1 cellular context compared by ENCODE assay signal in the genomic region with DNA sequence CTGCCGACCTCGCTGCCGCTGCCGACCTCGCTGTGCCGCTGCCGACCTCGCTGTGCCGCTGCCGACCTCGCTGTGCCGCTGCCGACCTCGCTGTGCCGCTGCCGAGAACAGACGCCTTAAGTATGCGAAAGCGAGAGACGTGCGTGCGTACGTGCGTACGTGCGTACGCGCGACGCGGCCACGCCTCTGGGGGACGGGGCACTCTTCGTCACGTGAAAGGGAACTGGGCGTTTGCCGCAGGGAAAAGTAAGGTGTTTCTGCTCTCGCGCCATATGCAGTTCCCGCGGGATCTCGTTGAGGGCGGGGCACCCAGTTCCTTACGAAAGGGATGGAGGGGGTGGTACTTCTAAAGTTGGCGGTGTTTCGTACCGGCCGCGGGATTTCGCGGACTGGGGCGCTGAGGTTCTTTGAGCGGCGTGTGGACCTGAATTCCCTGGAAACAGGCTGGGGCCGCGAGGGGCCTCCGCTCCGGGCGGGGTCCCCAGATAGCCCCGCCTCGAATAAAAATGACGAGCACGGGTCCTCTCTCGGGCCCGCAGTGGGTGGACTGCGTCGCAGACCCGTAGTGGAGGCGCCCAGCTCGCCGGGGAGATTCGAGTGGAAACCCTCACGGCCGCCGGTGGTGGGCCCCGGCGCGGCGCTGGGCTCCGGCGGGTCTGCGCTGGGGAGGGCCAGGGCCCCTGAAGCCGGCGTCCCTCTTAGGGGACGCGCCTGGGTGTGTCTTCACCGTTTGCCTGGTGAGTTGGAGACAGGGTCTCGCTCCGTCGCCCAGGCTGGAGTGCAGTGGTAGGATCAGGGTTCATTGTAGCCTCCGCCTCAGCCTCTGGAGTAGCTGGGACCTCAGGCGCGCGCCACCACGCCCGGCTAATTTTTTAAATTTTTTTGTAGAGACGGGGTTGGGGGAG.
TF ChIP-seq lines count a peak whose summit lies in the region.

A gene (minus strand): TSS at position 94 of the 905 bp plus-strand sequence. CDS start 167 bp downstream, outside the sequence.

TF ChIP-seq in HepG2, 621 proteins besides CTCF, POLR2A, EP300 and RAD21 (continued from another document and continues in another):
- peak; percentile 89; the same call in 1 of the 2 replicates for TF ChIP-seq MTF2 (CRISPR knock-in tag; IDR thresholded peaks at IDR 0.05; ENCODE audit: borderline replicate concordance)
- no peak for TF ChIP-seq CC2D1A (CRISPR knock-in tag; IDR thresholded peaks at IDR 0.05)
- TF ChIP-seq ZNF569 (CRISPR knock-in tag; IDR thresholded peaks at IDR 0.05; ENCODE audit: borderline replicate concordance): no peak; the same call in 1 of the 2 replicates
- peak; percentile 16 for TF ChIP-seq CBX1 (IDR thresholded peaks at IDR 0.05; ENCODE audit: low read depth)
- TF ChIP-seq, protein P1, sequence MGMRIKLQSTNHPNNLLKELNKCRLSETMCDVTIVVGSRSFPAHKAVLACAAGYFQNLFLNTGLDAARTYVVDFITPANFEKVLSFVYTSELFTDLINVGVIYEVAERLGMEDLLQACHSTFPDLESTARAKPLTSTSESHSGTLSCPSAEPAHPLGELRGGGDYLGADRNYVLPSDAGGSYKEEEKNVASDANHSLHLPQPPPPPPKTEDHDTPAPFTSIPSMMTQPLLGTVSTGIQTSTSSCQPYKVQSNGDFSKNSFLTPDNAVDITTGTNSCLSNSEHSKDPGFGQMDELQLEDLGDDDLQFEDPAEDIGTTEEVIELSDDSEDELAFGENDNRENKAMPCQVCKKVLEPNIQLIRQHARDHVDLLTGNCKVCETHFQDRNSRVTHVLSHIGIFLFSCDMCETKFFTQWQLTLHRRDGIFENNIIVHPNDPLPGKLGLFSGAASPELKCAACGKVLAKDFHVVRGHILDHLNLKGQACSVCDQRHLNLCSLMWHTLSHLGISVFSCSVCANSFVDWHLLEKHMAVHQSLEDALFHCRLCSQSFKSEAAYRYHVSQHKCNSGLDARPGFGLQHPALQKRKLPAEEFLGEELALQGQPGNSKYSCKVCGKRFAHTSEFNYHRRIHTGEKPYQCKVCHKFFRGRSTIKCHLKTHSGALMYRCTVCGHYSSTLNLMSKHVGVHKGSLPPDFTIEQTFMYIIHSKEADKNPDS (CRISPR knock-in tag; IDR thresholded peaks at IDR 0.05): peak; percentile 90
- peak; percentile 85; the same call in 1 of the 2 replicates for TF ChIP-seq ZNF747 (CRISPR knock-in tag; IDR thresholded peaks at IDR 0.05; ENCODE audit: borderline replicate concordance)
- TF ChIP-seq SNRNP70 (IDR thresholded peaks at IDR 0.05; ENCODE audit: low read depth, low read length): no peak
- no peak for TF ChIP-seq SP140L (CRISPR knock-in tag; IDR thresholded peaks at IDR 0.05; ENCODE audit: borderline replicate concordance)
- TF ChIP-seq ZNF274 (CRISPR knock-in tag; IDR thresholded peaks at IDR 0.05): peak; percentile 89
- no peak for TF ChIP-seq ZNF75D (CRISPR knock-in tag; IDR thresholded peaks at IDR 0.05; ENCODE audit: borderline replicate concordance)
- TF ChIP-seq ELF4 (CRISPR knock-in tag; IDR thresholded peaks at IDR 0.05; ENCODE audit: borderline replicate concordance): 0 out of 2 replicates have a peak, but pooled peaks have one; percentile 55
- TF ChIP-seq, protein P2, sequence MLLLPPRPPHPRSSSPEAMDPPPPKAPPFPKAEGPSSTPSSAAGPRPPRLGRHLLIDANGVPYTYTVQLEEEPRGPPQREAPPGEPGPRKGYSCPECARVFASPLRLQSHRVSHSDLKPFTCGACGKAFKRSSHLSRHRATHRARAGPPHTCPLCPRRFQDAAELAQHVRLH (CRISPR knock-in tag; IDR thresholded peaks at IDR 0.05; ENCODE audit: borderline replicate concordance, low read depth): peak; percentile 90
- peak; percentile 51; the same call in 1 of the 2 replicates for TF ChIP-seq RAD51 (IDR thresholded peaks at IDR 0.05; ENCODE audit: borderline replicate concordance)
- peak; percentile 71; the same call in 1 of the 2 replicates for TF ChIP-seq CBFB (CRISPR knock-in tag; IDR thresholded peaks at IDR 0.05)
- TF ChIP-seq, protein P3, sequence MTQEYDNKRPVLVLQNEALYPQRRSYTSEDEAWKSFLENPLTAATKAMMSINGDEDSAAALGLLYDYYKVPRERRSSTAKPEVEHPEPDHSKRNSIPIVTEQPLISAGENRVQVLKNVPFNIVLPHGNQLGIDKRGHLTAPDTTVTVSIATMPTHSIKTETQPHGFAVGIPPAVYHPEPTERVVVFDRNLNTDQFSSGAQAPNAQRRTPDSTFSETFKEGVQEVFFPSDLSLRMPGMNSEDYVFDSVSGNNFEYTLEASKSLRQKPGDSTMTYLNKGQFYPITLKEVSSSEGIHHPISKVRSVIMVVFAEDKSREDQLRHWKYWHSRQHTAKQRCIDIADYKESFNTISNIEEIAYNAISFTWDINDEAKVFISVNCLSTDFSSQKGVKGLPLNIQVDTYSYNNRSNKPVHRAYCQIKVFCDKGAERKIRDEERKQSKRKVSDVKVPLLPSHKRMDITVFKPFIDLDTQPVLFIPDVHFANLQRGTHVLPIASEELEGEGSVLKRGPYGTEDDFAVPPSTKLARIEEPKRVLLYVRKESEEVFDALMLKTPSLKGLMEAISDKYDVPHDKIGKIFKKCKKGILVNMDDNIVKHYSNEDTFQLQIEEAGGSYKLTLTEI (CRISPR knock-in tag; conservative IDR thresholded peaks at IDR 0.05): no peak
- peak; percentile 98 for TF ChIP-seq ERF (CRISPR knock-in tag; IDR thresholded peaks at IDR 0.05)
- TF ChIP-seq MAFF (IDR thresholded peaks at IDR 0.05; ENCODE audit: low read depth, low read length): no peak; the same call in 1 of the 2 replicates
- TF ChIP-seq, protein P4, sequence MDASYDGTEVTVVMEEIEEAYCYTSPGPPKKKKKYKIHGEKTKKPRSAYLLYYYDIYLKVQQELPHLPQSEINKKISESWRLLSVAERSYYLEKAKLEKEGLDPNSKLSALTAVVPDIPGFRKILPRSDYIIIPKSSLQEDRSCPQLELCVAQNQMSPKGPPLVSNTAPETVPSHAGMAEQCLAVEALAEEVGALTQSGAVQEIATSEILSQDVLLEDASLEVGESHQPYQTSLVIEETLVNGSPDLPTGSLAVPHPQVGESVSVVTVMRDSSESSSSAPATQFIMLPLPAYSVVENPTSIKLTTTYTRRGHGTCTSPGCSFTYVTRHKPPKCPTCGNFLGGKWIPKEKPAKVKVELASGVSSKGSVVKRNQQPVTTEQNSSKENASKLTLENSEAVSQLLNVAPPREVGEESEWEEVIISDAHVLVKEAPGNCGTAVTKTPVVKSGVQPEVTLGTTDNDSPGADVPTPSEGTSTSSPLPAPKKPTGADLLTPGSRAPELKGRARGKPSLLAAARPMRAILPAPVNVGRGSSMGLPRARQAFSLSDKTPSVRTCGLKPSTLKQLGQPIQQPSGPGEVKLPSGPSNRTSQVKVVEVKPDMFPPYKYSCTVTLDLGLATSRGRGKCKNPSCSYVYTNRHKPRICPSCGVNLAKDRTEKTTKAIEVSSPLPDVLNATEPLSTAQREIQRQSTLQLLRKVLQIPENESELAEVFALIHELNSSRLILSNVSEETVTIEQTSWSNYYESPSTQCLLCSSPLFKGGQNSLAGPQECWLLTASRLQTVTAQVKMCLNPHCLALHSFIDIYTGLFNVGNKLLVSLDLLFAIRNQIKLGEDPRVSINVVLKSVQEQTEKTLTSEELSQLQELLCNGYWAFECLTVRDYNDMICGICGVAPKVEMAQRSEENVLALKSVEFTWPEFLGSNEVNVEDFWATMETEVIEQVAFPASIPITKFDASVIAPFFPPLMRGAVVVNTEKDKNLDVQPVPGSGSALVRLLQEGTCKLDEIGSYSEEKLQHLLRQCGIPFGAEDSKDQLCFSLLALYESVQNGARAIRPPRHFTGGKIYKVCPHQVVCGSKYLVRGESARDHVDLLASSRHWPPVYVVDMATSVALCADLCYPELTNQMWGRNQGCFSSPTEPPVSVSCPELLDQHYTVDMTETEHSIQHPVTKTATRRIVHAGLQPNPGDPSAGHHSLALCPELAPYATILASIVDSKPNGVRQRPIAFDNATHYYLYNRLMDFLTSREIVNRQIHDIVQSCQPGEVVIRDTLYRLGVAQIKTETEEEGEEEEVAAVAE (CRISPR knock-in tag; IDR thresholded peaks at IDR 0.05; ENCODE audit: borderline replicate concordance): peak; percentile 73; the same call in 1 of the 2 replicates
- TF ChIP-seq, protein P5, sequence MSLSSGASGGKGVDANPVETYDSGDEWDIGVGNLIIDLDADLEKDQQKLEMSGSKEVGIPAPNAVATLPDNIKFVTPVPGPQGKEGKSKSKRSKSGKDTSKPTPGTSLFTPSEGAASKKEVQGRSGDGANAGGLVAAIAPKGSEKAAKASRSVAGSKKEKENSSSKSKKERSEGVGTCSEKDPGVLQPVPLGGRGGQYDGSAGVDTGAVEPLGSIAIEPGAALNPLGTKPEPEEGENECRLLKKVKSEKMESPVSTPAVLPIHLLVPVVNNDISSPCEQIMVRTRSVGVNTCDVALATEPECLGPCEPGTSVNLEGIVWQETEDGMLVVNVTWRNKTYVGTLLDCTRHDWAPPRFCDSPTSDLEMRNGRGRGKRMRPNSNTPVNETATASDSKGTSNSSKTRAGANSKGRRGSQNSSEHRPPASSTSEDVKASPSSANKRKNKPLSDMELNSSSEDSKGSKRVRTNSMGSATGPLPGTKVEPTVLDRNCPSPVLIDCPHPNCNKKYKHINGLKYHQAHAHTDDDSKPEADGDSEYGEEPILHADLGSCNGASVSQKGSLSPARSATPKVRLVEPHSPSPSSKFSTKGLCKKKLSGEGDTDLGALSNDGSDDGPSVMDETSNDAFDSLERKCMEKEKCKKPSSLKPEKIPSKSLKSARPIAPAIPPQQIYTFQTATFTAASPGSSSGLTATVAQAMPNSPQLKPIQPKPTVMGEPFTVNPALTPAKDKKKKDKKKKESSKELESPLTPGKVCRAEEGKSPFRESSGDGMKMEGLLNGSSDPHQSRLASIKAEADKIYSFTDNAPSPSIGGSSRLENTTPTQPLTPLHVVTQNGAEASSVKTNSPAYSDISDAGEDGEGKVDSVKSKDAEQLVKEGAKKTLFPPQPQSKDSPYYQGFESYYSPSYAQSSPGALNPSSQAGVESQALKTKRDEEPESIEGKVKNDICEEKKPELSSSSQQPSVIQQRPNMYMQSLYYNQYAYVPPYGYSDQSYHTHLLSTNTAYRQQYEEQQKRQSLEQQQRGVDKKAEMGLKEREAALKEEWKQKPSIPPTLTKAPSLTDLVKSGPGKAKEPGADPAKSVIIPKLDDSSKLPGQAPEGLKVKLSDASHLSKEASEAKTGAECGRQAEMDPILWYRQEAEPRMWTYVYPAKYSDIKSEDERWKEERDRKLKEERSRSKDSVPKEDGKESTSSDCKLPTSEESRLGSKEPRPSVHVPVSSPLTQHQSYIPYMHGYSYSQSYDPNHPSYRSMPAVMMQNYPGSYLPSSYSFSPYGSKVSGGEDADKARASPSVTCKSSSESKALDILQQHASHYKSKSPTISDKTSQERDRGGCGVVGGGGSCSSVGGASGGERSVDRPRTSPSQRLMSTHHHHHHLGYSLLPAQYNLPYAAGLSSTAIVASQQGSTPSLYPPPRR (CRISPR knock-in tag; IDR thresholded peaks at IDR 0.05; ENCODE audit: borderline replicate concordance): peak; percentile 78
- TF ChIP-seq, protein P6, sequence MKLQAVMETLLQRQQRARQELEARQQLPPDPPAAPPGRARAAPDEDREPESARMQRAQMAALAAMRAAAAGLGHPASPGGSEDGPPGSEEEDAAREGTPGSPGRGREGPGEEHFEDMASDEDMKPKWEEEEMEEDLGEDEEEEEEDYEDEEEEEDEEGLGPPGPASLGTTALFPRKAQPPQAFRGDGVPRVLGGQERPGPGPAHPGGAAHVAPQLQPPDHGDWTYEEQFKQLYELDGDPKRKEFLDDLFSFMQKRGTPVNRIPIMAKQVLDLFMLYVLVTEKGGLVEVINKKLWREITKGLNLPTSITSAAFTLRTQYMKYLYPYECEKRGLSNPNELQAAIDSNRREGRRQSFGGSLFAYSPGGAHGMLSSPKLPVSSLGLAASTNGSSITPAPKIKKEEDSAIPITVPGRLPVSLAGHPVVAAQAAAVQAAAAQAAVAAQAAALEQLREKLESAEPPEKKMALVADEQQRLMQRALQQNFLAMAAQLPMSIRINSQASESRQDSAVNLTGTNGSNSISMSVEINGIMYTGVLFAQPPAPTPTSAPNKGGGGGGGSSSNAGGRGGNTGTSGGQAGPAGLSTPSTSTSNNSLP (IDR thresholded peaks at IDR 0.05; ENCODE audit: low read depth, low read length): no peak
- TF ChIP-seq ZMYM4 (CRISPR knock-in tag; IDR thresholded peaks at IDR 0.05): peak; percentile 99
- 0 out of 2 replicates have a peak, but pooled peaks have one; percentile 21 for TF ChIP-seq FOSL1 (CRISPR knock-in tag; IDR thresholded peaks at IDR 0.05; ENCODE audit: borderline replicate concordance)
- TF ChIP-seq ZNF761 (CRISPR knock-in tag; conservative IDR thresholded peaks at IDR 0.05): peak; percentile 95
- peak; percentile 78; the same call in 1 of the 2 replicates for TF ChIP-seq ZNF550 (CRISPR knock-in tag; IDR thresholded peaks at IDR 0.05; ENCODE audit: borderline replicate concordance)
- TF ChIP-seq, protein P7, sequence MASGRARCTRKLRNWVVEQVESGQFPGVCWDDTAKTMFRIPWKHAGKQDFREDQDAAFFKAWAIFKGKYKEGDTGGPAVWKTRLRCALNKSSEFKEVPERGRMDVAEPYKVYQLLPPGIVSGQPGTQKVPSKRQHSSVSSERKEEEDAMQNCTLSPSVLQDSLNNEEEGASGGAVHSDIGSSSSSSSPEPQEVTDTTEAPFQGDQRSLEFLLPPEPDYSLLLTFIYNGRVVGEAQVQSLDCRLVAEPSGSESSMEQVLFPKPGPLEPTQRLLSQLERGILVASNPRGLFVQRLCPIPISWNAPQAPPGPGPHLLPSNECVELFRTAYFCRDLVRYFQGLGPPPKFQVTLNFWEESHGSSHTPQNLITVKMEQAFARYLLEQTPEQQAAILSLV (CRISPR knock-in tag; IDR thresholded peaks at IDR 0.05; ENCODE audit: borderline replicate concordance): peak; percentile 95
- peak; percentile 89 for TF ChIP-seq KDM5A (IDR thresholded peaks at IDR 0.05; ENCODE audit: borderline replicate concordance, low read length)
- TF ChIP-seq WIZ (CRISPR knock-in tag; IDR thresholded peaks at IDR 0.05): no peak; the same call in 1 of the 2 replicates
- peak; percentile 86; the same call in 1 of the 2 replicates for TF ChIP-seq TP53 (CRISPR knock-in tag; conservative IDR thresholded peaks at IDR 0.05)
